9 cellular contexts compared by ENCODE assay signal in the genomic region with DNA sequence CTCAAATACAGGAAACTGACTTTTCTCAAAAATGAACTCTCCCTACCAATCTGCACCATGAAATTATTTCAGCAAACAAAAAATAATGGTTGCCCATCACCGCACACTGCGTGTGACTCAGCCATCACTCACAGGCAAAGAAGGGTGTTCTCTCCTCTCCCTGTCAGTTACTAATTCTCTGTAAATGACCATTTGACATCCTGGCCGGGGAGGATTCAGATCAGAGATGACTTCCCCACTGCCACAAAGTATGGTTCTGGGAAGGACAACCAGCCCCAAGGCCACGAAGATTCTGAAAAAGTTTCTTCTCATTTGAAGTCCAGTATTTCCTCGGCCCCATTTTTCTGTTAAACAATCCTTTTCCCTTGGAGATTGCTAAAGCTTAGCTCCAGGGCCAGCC.
A peak's percentile ranks its signal among the peaks of the same experiment; 100 is the strongest.
DNase-seq lines count a peak whose midpoint lies in the region; ATAC-seq and TF ChIP-seq lines count a peak whose summit lies in the region.
"Had no signal": no experiment of that assay in that cellular context is flagged by ENCODE, and none has a peak within 500 bp of the region (broad histone marks: within the 10 kb centered on the region; RNA-seq: fewer than 3 reads in every experiment).

No MANE protein-coding gene starts in this region.

- H3K4me2 ChIP-seq in neuronal stem cell (ENCODE audit: insufficient read depth, low read length, poor library complexity, severe bottlenecking) = no peak overlapping the region

- WGBS in neuronal stem cell (ENCODE audit: extremely low coverage in 2 of 2, insufficient read length in 2 of 2, insufficient replicate concordance in 1 of 2), 2 donors = no CpG with 5 or more reads among the region's 5 CpGs

- in situ Hi-C loops in brain microvascular endothelial cell (cut with HindIII; ENCODE audit: low pct_ligation_motif_present, low sequenced_read_pairs) = no loop called here

- H2AK5ac ChIP-seq in neuronal stem cell (ENCODE audit: low read depth, low read length) = no peak overlapping the region

- DNase-seq in Daoy (ENCODE audit: low read depth) (peak; percentile 72), MG63 (peak; percentile 57), brain microvascular endothelial cell (peak; percentile 28), neuronal stem cell (ENCODE audit: low spot score) (no peak), NCI-H187 treated with DMSO at 0.1 percent for 48 hours (lab: John Stamatoyannopoulos, UW) (no peak), T-helper 9 cell (no peak)
- DNase-seq: sigmoid colon had no signal

- no peak for ATAC-seq in HG02884 (IDR thresholded peaks at IDR 0.05; ENCODE audit: unreplicated experiment)
- no peak for ATAC-seq in GM21447 (IDR thresholded peaks at IDR 0.05; ENCODE audit: unreplicated experiment)

- H3K27ac ChIP-seq in brain microvascular endothelial cell (peak overlapping the region; percentile 21), neuronal stem cell (replicated peaks; ENCODE audit: low read length) (no peak overlapping the region)

- H3K18ac ChIP-seq in neuronal stem cell (ENCODE audit: low read length) = peak overlapping the region; percentile 70

- H2BK5ac ChIP-seq in neuronal stem cell (ENCODE audit: low read length) = no peak overlapping the region

- H4K91ac ChIP-seq in neuronal stem cell (ENCODE audit: low read depth, low read length, poor library complexity) = no peak overlapping the region

- H3K27me3 ChIP-seq in MG63 = no peaks in the 10 kb centered on the region
- no peaks in the 10 kb centered on the region for H3K27me3 ChIP-seq in brain microvascular endothelial cell (replicated peaks)
- peaks cover 0 to 2% (median 0%) of the 10 kb centered on the region in 3 experiments for H3K27me3 ChIP-seq in neuronal stem cell (ENCODE audit: control insufficient read depth in 3 of 3, insufficient read depth in 3 of 3, low read depth in 1 of 3, low read length in 3 of 3)
- H3K27me3 ChIP-seq: sigmoid colon had no signal

- H4K8ac ChIP-seq in neuronal stem cell (ENCODE audit: low read depth, low read length) = no peak overlapping the region

- no peak overlapping the region for H3K9ac ChIP-seq in neuronal stem cell (ENCODE audit: low read depth, low read length, poor library complexity)

- H2BK120ac ChIP-seq in neuronal stem cell (ENCODE audit: low read depth, low read length) = no peak overlapping the region

- peak overlapping the region; percentile 55 for H2AFZ ChIP-seq in neuronal stem cell (ENCODE audit: low read length)

- H3K9me3 ChIP-seq in MG63 (no peaks in the 10 kb centered on the region), neuronal stem cell (replicated peaks in 1 of 2; ENCODE audit: control insufficient read depth in 2 of 2, insufficient read depth in 1 of 2, low read depth in 1 of 2, low read length in 2 of 2) (no peaks in the 10 kb centered on the region)
- H3K9me3 ChIP-seq: sigmoid colon had no signal

- no peak overlapping the region for H2BK15ac ChIP-seq in neuronal stem cell (ENCODE audit: low read length)

- peaks cover 0 to 9% of the 10 kb centered on the region in 2 donors for H3K4me1 ChIP-seq in neuronal stem cell (ENCODE audit: control insufficient read depth in 2 of 2, insufficient read depth in 1 of 2, low read depth in 1 of 2, low read length in 2 of 2)

- H3K4me3 ChIP-seq in MG63 (no peak overlapping the region), brain microvascular endothelial cell (ENCODE audit: low read depth, low read length) (no peak overlapping the region), neuronal stem cell (ENCODE audit: low read length in 2 of 2) (no peak overlapping the region)
- H3K4me3 ChIP-seq: sigmoid colon had no signal

- no peak overlapping the region for H3K14ac ChIP-seq in neuronal stem cell (ENCODE audit: low read length)

- H3K23ac ChIP-seq in neuronal stem cell (ENCODE audit: low read depth, low read length, poor library complexity) = no peak overlapping the region

- no peak overlapping the region for H2BK12ac ChIP-seq in neuronal stem cell (ENCODE audit: low read length)

- H3K79me1 ChIP-seq in neuronal stem cell (ENCODE audit: low read depth, low read length) = no peaks in the 10 kb centered on the region

- no peaks in the 10 kb centered on the region for H3K36me3 ChIP-seq in MG63
- H3K36me3 ChIP-seq in brain microvascular endothelial cell (replicated peaks) = no peaks in the 10 kb centered on the region
- no peaks in the 10 kb centered on the region for H3K36me3 ChIP-seq in neuronal stem cell (replicated peaks in 1 of 2; ENCODE audit: control insufficient read depth in 2 of 2, insufficient read depth in 2 of 2, low read length in 2 of 2)
- H3K36me3 ChIP-seq: sigmoid colon had no signal

- H3K4ac ChIP-seq in neuronal stem cell (ENCODE audit: low read length) = no peak overlapping the region

- no peak for TF ChIP-seq CTCF in brain microvascular endothelial cell (IDR thresholded peaks at IDR 0.05; ENCODE audit: low read depth, low read length, missing control alignments)

Comparison
In these comparisons a context has a peak if more than half of its experiments do, and no peak if none do; other contexts are left out.
1. DNase-seq: peak in Daoy (single experiment), MG63 (single experiment) and brain microvascular endothelial cell (single experiment); none in neuronal stem cell (single experiment), NCI-H187 treated with DMSO at 0.1 percent for 48 hours (single experiment) and T-helper 9 cell (single experiment).